ENCODE assay signal across 25 cellular contexts in genomic region chr1:236552901-236553300, GRCh38. TPM values are rescaled to one million over a fixed set of nuclear protein-coding genes. Genes with fewer than 3 reads are reported as not detected.
DNase-seq lines count a peak whose midpoint lies in the region; ATAC-seq, FAIRE-seq and TF ChIP-seq lines count a peak whose summit lies in the region.
"Had no signal": no experiment of that assay in that cellular context is flagged by ENCODE, and none has a peak within 500 bp of the region (broad histone marks: within the 10 kb centered on the region; RNA-seq: fewer than 3 reads in every experiment).

No MANE protein-coding gene starts in this region.

- no peak overlapping the region for H3K4me3 Mint-ChIP-seq in activated naive CD8-positive, alpha-beta T cell treated with anti-CD3 and anti-CD28 coated beads, Interleukin-2, amount 50 U/mL, for 24 hours
- no peak overlapping the region for H3K4me3 Mint-ChIP-seq in activated naive CD8-positive, alpha-beta T cell treated with anti-CD3 and anti-CD28 coated beads for 36 hours
- no peak overlapping the region for H3K4me3 Mint-ChIP-seq in stimulated activated naive B cell treated with anti-CD40 and anti-IgM and Interleukin-4, amounts not matched to agents 10 μg/mL and 1 μg/mL and 100 μg/mL, for 72 hours
- H3K4me3 Mint-ChIP-seq: CD8-positive, alpha-beta memory T cell; IgD-negative memory B cell had no signal

- no peaks in the 10 kb centered on the region for H3K9me3 Mint-ChIP-seq in activated naive CD8-positive, alpha-beta T cell treated with anti-CD3 and anti-CD28 coated beads, Interleukin-2, amount 50 U/mL, for 24 hours
- no peaks in the 10 kb centered on the region for H3K9me3 Mint-ChIP-seq in activated naive CD8-positive, alpha-beta T cell treated with anti-CD3 and anti-CD28 coated beads for 36 hours
- H3K9me3 Mint-ChIP-seq in stimulated activated naive B cell treated with anti-CD40 and anti-IgM and Interleukin-4, amounts not matched to agents 10 μg/mL and 1 μg/mL and 100 μg/mL, for 72 hours, result no peaks in the 10 kb centered on the region
- H3K9me3 Mint-ChIP-seq: CD8-positive, alpha-beta memory T cell; IgD-negative memory B cell had no signal

- TF ChIP-seq EP300 in HepG2 (IDR thresholded peaks at IDR 0.05; ENCODE audit: low read depth in 2 of 2, low read length in 2 of 2) (no peak), HepG2 (CRISPR knock-in tag; IDR thresholded peaks at IDR 0.05; ENCODE audit: borderline replicate concordance) (no peak)

- no peak for ATAC-seq in activated naive CD8-positive, alpha-beta T cell treated with anti-CD3 and anti-CD28 coated beads, Interleukin-2, amount 50 U/mL, for 24 hours
- no peak for ATAC-seq in stimulated activated naive B cell treated with anti-CD40 and anti-IgM and Interleukin-4, amounts not matched to agents 10 μg/mL and 1 μg/mL and 100 μg/mL, for 72 hours (replicated peaks)
- no peak for ATAC-seq in HepG2

- TF ChIP-seq CTCF in choroid plexus epithelial cell (conservative IDR thresholded peaks at IDR 0.05; ENCODE audit: low read depth, low read length) (no peak), HepG2 (CRISPR knock-in tag; IDR thresholded peaks at IDR 0.05) (no peak)

- FAIRE-seq in HepG2 (lab: Jason Lieb, UNC), result no peak
- FAIRE-seq: G401.6 had no signal

- DNase-seq in activated naive CD8-positive, alpha-beta T cell treated with anti-CD3 and anti-CD28 coated beads, Interleukin-2, amount 50 U/mL, for 24 hours, result no peak
- DNase-seq in activated naive CD8-positive, alpha-beta T cell treated with anti-CD3 and anti-CD28 coated beads for 36 hours, result no peak
- peak; percentile 75 for DNase-seq in NCI-H460 (ENCODE audit: extremely low read depth, low read depth)
- peak; percentile 61 for DNase-seq in choroid plexus epithelial cell (ENCODE audit: low read depth)
- DNase-seq in stimulated activated naive B cell treated with anti-CD40 and anti-IgM and Interleukin-4, amounts not matched to agents 10 μg/mL and 1 μg/mL and 100 μg/mL, for 72 hours, result no peak
- DNase-seq in HepG2 (ENCODE audit: low spot score), result no peak
- no peak for DNase-seq in NCI-H1436 (lab: John Stamatoyannopoulos, UW)
- DNase-seq in NOMO-1 treated with dmso at 0.1 percent for 144 hours (lab: John Stamatoyannopoulos, UW; ENCODE audit: unreplicated experiment), result no peak
- DNase-seq: CD8-positive, alpha-beta memory T cell; DMS79; HCEC 1CT; Kasumi-1; MM.1S; NCI-H1092; NCI-H1694; NCI-H2081 treated with DMSO at 0.1 percent for 48 hours; NCI-H510A treated with DMSO at 0.1 percent for 48 hours; NCI-H774; OCI-M1; SHP77 had no signal

- no peaks in the 10 kb centered on the region for H3K9me3 ChIP-seq in HepG2 (ENCODE audit: low read length)
- H3K9me3 ChIP-seq: BLaER1 treated with 17β-estradiol and CSF1 and Interleukin-3, amounts not matched to agents 10 nM and 100 nM had no signal

- H3K27me3 ChIP-seq in HepG2 (ENCODE audit: control insufficient read depth in 1 of 2, insufficient read depth in 2 of 2, low read length in 2 of 2), result no peaks in the 10 kb centered on the region
- H3K27me3 ChIP-seq: BLaER1 treated with 17β-estradiol and CSF1 and Interleukin-3, amounts not matched to agents 10 nM and 100 nM had no signal

- POLR2A ChIA-PET in HepG2 (lab: Yijun Ruan, JAX), result no interaction called here

- H3K4me3 ChIP-seq in choroid plexus epithelial cell (ENCODE audit: low read depth, low read length) (no peak overlapping the region), HepG2 (replicated peaks in 1 of 3; ENCODE audit: insufficient read depth in 1 of 3, low read depth in 2 of 3, low read length in 3 of 3) (no peak overlapping the region)
- H3K4me3 ChIP-seq: BLaER1 treated with 17β-estradiol and CSF1 and Interleukin-3, amounts not matched to agents 10 nM and 100 nM; SK-N-MC had no signal

- H3K27ac ChIP-seq in HepG2 (ENCODE audit: extremely low read length, insufficient read depth, low read length), result no peak overlapping the region
- H3K27ac ChIP-seq: BLaER1 treated with 17β-estradiol and CSF1 and Interleukin-3, amounts not matched to agents 10 nM and 100 nM; HL-60 had no signal

- H3K36me3 Mint-ChIP-seq in activated naive CD8-positive, alpha-beta T cell treated with anti-CD3 and anti-CD28 coated beads, Interleukin-2, amount 50 U/mL, for 24 hours (ENCODE audit: low read depth), result peaks cover 71% of the 10 kb centered on the region
- H3K36me3 Mint-ChIP-seq in activated naive CD8-positive, alpha-beta T cell treated with anti-CD3 and anti-CD28 coated beads for 36 hours, result peaks cover 25% of the 10 kb centered on the region
- peaks cover 48 to 50% of the 10 kb centered on the region in 2 donors for H3K36me3 Mint-ChIP-seq in stimulated activated naive B cell treated with anti-CD40 and anti-IgM and Interleukin-4, amounts not matched to agents 10 μg/mL and 1 μg/mL and 100 μg/mL, for 72 hours
- H3K36me3 Mint-ChIP-seq: IgD-negative memory B cell had no signal

- H3K4me1 Mint-ChIP-seq in activated naive CD8-positive, alpha-beta T cell treated with anti-CD3 and anti-CD28 coated beads, Interleukin-2, amount 50 U/mL, for 24 hours, result peaks cover under 1% of the 10 kb centered on the region
- H3K4me1 Mint-ChIP-seq in activated naive CD8-positive, alpha-beta T cell treated with anti-CD3 and anti-CD28 coated beads for 36 hours, result no peaks in the 10 kb centered on the region
- H3K4me1 Mint-ChIP-seq in stimulated activated naive B cell treated with anti-CD40 and anti-IgM and Interleukin-4, amounts not matched to agents 10 μg/mL and 1 μg/mL and 100 μg/mL, for 72 hours, result no peaks in the 10 kb centered on the region
- H3K4me1 Mint-ChIP-seq: IgD-negative memory B cell had no signal

- intact Hi-C loops in HepG2 (cut with micrococcal nuclease; ENCODE audit: unreplicated experiment), result no loop called here

- H2AFZ ChIP-seq in HepG2 (ENCODE audit: low read length), result no peak overlapping the region

- CTCF ChIA-PET in HepG2 (lab: Yijun Ruan, JAX; ENCODE audit: low intra/inter-chr PET ratio, low total read pairs), result no interaction called here

- no peak overlapping the region for H3K4me2 ChIP-seq in HepG2 (ENCODE audit: low read depth, low read length)
- H3K4me2 ChIP-seq: BLaER1 treated with 17β-estradiol and CSF1 and Interleukin-3, amounts not matched to agents 10 nM and 100 nM had no signal

- H3K36me3 ChIP-seq in HepG2 (replicated peaks in 1 of 2; ENCODE audit: control insufficient read depth in 1 of 2, insufficient read depth in 2 of 2, low read length in 2 of 2), result peaks cover 28 to 90% of the 10 kb centered on the region in 2 experiments

- no peaks in the 10 kb centered on the region for H4K20me1 ChIP-seq in HepG2 (ENCODE audit: insufficient read depth, low read length)

- no peak overlapping the region for H3K9ac ChIP-seq in HepG2 (ENCODE audit: insufficient read depth, low read depth, low read length)
- H3K9ac ChIP-seq: BLaER1 treated with 17β-estradiol and CSF1 and Interleukin-3, amounts not matched to agents 10 nM and 100 nM had no signal

- no peaks in the 10 kb centered on the region for H3K4me1 ChIP-seq in HepG2 (ENCODE audit: insufficient read depth, low read length)
- H3K4me1 ChIP-seq: BLaER1 treated with 17β-estradiol and CSF1 and Interleukin-3, amounts not matched to agents 10 nM and 100 nM had no signal

- in situ Hi-C loops in HepG2 (cut with HindIII; ENCODE audit: extremely low pct_ligation_motif_present, low pct_unique_long_range_greater_than_20kb), result no loop called here

- no TSS peak for BruUV-seq in HepG2 (replicated peaks; lab: Mats Ljungman, UMichigan)

- 59% methylated on average over 1 of the region's 1 CpG for WGBS in HepG2 (ENCODE audit: low lambda C conversion rate)

- no peaks in the 10 kb centered on the region for H3K27me3 Mint-ChIP-seq in activated naive CD8-positive, alpha-beta T cell treated with anti-CD3 and anti-CD28 coated beads, Interleukin-2, amount 50 U/mL, for 24 hours
- no peaks in the 10 kb centered on the region for H3K27me3 Mint-ChIP-seq in activated naive CD8-positive, alpha-beta T cell treated with anti-CD3 and anti-CD28 coated beads for 36 hours
- H3K27me3 Mint-ChIP-seq in stimulated activated naive B cell treated with anti-CD40 and anti-IgM and Interleukin-4, amounts not matched to agents 10 μg/mL and 1 μg/mL and 100 μg/mL, for 72 hours, result no peaks in the 10 kb centered on the region
- H3K27me3 Mint-ChIP-seq: CD8-positive, alpha-beta memory T cell; IgD-negative memory B cell had no signal

- H3K27ac Mint-ChIP-seq in activated naive CD8-positive, alpha-beta T cell treated with anti-CD3 and anti-CD28 coated beads, Interleukin-2, amount 50 U/mL, for 24 hours, result peak overlapping the region; percentile 55
- H3K27ac Mint-ChIP-seq in activated naive CD8-positive, alpha-beta T cell treated with anti-CD3 and anti-CD28 coated beads for 36 hours, result no peak overlapping the region
- H3K27ac Mint-ChIP-seq in stimulated activated naive B cell treated with anti-CD40 and anti-IgM and Interleukin-4, amounts not matched to agents 10 μg/mL and 1 μg/mL and 100 μg/mL, for 72 hours, result peak overlapping the region; percentile 44
- H3K27ac Mint-ChIP-seq: IgD-negative memory B cell had no signal

- TF ChIP-seq POLR2A in HepG2 (IDR thresholded peaks at IDR 0.05; ENCODE audit: insufficient read depth in 1 of 2, low read depth in 2 of 2, low read length in 2 of 2), result no peak

- no peak for TF ChIP-seq RAD21 in HepG2 (CRISPR knock-in tag; IDR thresholded peaks at IDR 0.05)

- no peaks in the 10 kb centered on the region for H3K79me2 ChIP-seq in HepG2 (ENCODE audit: insufficient read depth, low read length)

RNA-seq across cellular contexts. Expression of gene LGALS8, which starts 29.1 kb away (rescaled TPM):
- 10 to 100 TPM; 69.0 to 76.6 TPM for total RNA-seq in activated naive CD8-positive, alpha-beta T cell treated with anti-CD3 and anti-CD28 coated beads for 36 hours
- 216 and 226 TPM in 2 replicates for total RNA-seq in NCI-H460 (2014; rRNA removed; shearing (Covaris generic))
- polyA plus RNA-seq in NCI-H460 (2014; cell fraction: nucleus; rRNA removed), result 122 and 133 TPM in 2 replicates
- 29.3 and 42.1 TPM in 2 replicates for total RNA-seq in HepG2 (2016; rRNA removed; fragmentation: Illumina TruSeq; extraction: Trizol)
- 8.7 and 9.3 TPM in 2 replicates for total RNA-seq in HepG2 (2016; cell fraction: cytosol; rRNA removed; fragmentation: Illumina TruSeq; extraction: Trizol; ENCODE audit: low read depth)
- 33.2 and 42.9 TPM in 2 replicates for total RNA-seq in HepG2 (2016; cell fraction: insoluble cytoplasmic fraction; rRNA removed; fragmentation: Illumina TruSeq; extraction: Trizol)
- total RNA-seq in HepG2 (2016; cell fraction: membrane; rRNA removed; fragmentation: Illumina TruSeq; extraction: Trizol), result 9.5 and 12.0 TPM in 2 replicates
- 34.9 and 35.8 TPM in 2 replicates for total RNA-seq in HepG2 (2016; cell fraction: nucleus; rRNA removed; fragmentation: Illumina TruSeq; extraction: Trizol)
- polyA plus RNA-seq in HepG2 (2011; rRNA removed), result 139 and 185 TPM in 2 replicates
- polyA plus RNA-seq in HepG2 (2011; cell fraction: cytosol; rRNA removed), result 73.1 and 90.2 TPM in 2 replicates
- 364 and 373 TPM in 2 replicates for polyA plus RNA-seq in HepG2 (2011; cell fraction: nucleus; rRNA removed)
- polyA plus RNA-seq in HepG2 (2012), result 85.0 and 141 TPM in 2 replicates
- 3.5 and 4.0 TPM in 2 replicates for polyA plus RNA-seq in HepG2 (2016; cell fraction: cytosol; fragmentation: Illumina TruSeq; extraction: Trizol; ENCODE audit: low read depth)
- polyA plus RNA-seq in HepG2 (2016; cell fraction: insoluble cytoplasmic fraction; fragmentation: Illumina TruSeq; extraction: Trizol; ENCODE audit: low read depth), result 37.9 and 40.2 TPM in 2 replicates
- 5.3 and 7.0 TPM in 2 replicates for polyA plus RNA-seq in HepG2 (2016; cell fraction: membrane; fragmentation: Illumina TruSeq; extraction: Trizol; ENCODE audit: low read depth)
- polyA plus RNA-seq in HepG2 (2016; cell fraction: nucleus; fragmentation: Illumina TruSeq; extraction: Trizol; ENCODE audit: insufficient read depth, low read depth), result 40.4 and 41.7 TPM in 2 replicates
- polyA minus RNA-seq in HepG2 (2011; rRNA and poly(A)+ RNA removed; ENCODE audit: low replicate concordance), result 0.05 and 121 TPM in 2 replicates
- 79.2 and 81.2 TPM in 2 replicates for polyA minus RNA-seq in HepG2 (2011; cell fraction: cytosol; rRNA and poly(A)+ RNA removed)
- polyA minus RNA-seq in HepG2 (2011; cell fraction: nucleus; rRNA and poly(A)+ RNA removed), result 325 and 368 TPM in 2 replicates

RNA-seq across cellular contexts. Expression of gene HEATR1, which starts 51.4 kb away (rescaled TPM):
- total RNA-seq in activated naive CD8-positive, alpha-beta T cell treated with anti-CD3 and anti-CD28 coated beads for 36 hours, result 100 to 1,000 TPM; 101 TPM
- 84.3 and 102 TPM in 2 replicates for total RNA-seq in NCI-H460 (2014; rRNA removed; shearing (Covaris generic))
- polyA plus RNA-seq in NCI-H460 (2014; cell fraction: nucleus; rRNA removed), result 42.9 and 44.9 TPM in 2 replicates
- total RNA-seq in HepG2 (2016; rRNA removed; fragmentation: Illumina TruSeq; extraction: Trizol), result 45.8 and 80.3 TPM in 2 replicates
- total RNA-seq in HepG2 (2016; cell fraction: cytosol; rRNA removed; fragmentation: Illumina TruSeq; extraction: Trizol; ENCODE audit: low read depth), result 3.3 and 4.0 TPM in 2 replicates
- 46.8 and 70.3 TPM in 2 replicates for total RNA-seq in HepG2 (2016; cell fraction: insoluble cytoplasmic fraction; rRNA removed; fragmentation: Illumina TruSeq; extraction: Trizol)
- total RNA-seq in HepG2 (2016; cell fraction: membrane; rRNA removed; fragmentation: Illumina TruSeq; extraction: Trizol), result 14.0 and 16.3 TPM in 2 replicates
- 80.1 and 83.0 TPM in 2 replicates for total RNA-seq in HepG2 (2016; cell fraction: nucleus; rRNA removed; fragmentation: Illumina TruSeq; extraction: Trizol)
- polyA plus RNA-seq in HepG2 (2011; rRNA removed), result 7.9 and 10.2 TPM in 2 replicates
- polyA plus RNA-seq in HepG2 (2011; cell fraction: cytosol; rRNA removed), result 4.5 and 5.9 TPM in 2 replicates
- 15.0 and 17.4 TPM in 2 replicates for polyA plus RNA-seq in HepG2 (2011; cell fraction: nucleus; rRNA removed)
- polyA plus RNA-seq in HepG2 (2012), result 15.2 and 15.8 TPM in 2 replicates
- polyA plus RNA-seq in HepG2 (2016; cell fraction: cytosol; fragmentation: Illumina TruSeq; extraction: Trizol; ENCODE audit: low read depth), result 0.71 and 0.78 TPM in 2 replicates
- 25.2 and 26.0 TPM in 2 replicates for polyA plus RNA-seq in HepG2 (2016; cell fraction: insoluble cytoplasmic fraction; fragmentation: Illumina TruSeq; extraction: Trizol; ENCODE audit: low read depth)
- 1.9 and 2.4 TPM in 2 replicates for polyA plus RNA-seq in HepG2 (2016; cell fraction: membrane; fragmentation: Illumina TruSeq; extraction: Trizol; ENCODE audit: low read depth)
- polyA plus RNA-seq in HepG2 (2016; cell fraction: nucleus; fragmentation: Illumina TruSeq; extraction: Trizol; ENCODE audit: insufficient read depth, low read depth), result 32.3 and 34.0 TPM in 2 replicates
- polyA minus RNA-seq in HepG2 (2011; rRNA and poly(A)+ RNA removed; ENCODE audit: low replicate concordance), result 33.6 and 95.0 TPM in 2 replicates
- polyA minus RNA-seq in HepG2 (2011; cell fraction: cytosol; rRNA and poly(A)+ RNA removed), result 29.4 and 31.8 TPM in 2 replicates
- 86.9 and 107 TPM in 2 replicates for polyA minus RNA-seq in HepG2 (2011; cell fraction: nucleus; rRNA and poly(A)+ RNA removed)

Comparison
In these comparisons a context has a peak if more than half of its experiments do, and no peak if none do; other contexts are left out.
1. DNase-seq: peak in NCI-H460 (single experiment) and choroid plexus epithelial cell (single experiment); none in activated naive CD8-positive, alpha-beta T cell treated with anti-CD3 and anti-CD28 coated beads, Interleukin-2, amount 50 U/mL, for 24 hours (single experiment), activated naive CD8-positive, alpha-beta T cell treated with anti-CD3 and anti-CD28 coated beads for 36 hours (single experiment), stimulated activated naive B cell treated with anti-CD40 and anti-IgM and Interleukin-4, amounts not matched to agents 10 μg/mL and 1 μg/mL and 100 μg/mL, for 72 hours (single experiment), HepG2 (single experiment), NCI-H1436 (single experiment) and NOMO-1 treated with dmso at 0.1 percent for 144 hours (single experiment).